ENCODE assay signal across 1 cellular context in genomic region chr19:9792191-9793050, GRCh38.
TF ChIP-seq lines count a peak whose summit lies in the region.

No MANE protein-coding gene starts in this region.

TF ChIP-seq in GM12878, 131 proteins besides CTCF, POLR2A, EP300 and RAD21:
- TF ChIP-seq DPF2 (IDR thresholded peaks at IDR 0.05) (no peak), HDGF (IDR thresholded peaks at IDR 0.05) (no peak), CUX1 (IDR thresholded peaks at IDR 0.05; ENCODE audit: insufficient replicate concordance, low read depth, low read length) (no peak), E2F4 (IDR thresholded peaks at IDR 0.05; ENCODE audit: low read depth, low read length) (no peak), ZNF24 (IDR thresholded peaks at IDR 0.05) (no peak), STAT3 (IDR thresholded peaks at IDR 0.05; ENCODE audit: low read depth, low read length) (no peak), ZSCAN29 (IDR thresholded peaks at IDR 0.05) (no peak), MTA3 (IDR thresholded peaks at IDR 0.05; ENCODE audit: borderline replicate concordance, low read length) (no peak), ZNF207 (IDR thresholded peaks at IDR 0.05; ENCODE audit: borderline replicate concordance) (no peak), RUNX3 (IDR thresholded peaks at IDR 0.05; ENCODE audit: low read length) (peak; percentile 21; the same call in 1 of the 2 replicates), PML (IDR thresholded peaks at IDR 0.05; ENCODE audit: low read length) (no peak), CEBPB (IDR thresholded peaks at IDR 0.05; ENCODE audit: borderline replicate concordance in 1 of 2, low read depth in 2 of 2, low read length in 2 of 2) (no peak), KAT2A (conservative IDR thresholded peaks at IDR 0.05; ENCODE audit: control insufficient read depth, low read depth, low read length) (no peak), MAX (IDR thresholded peaks at IDR 0.05; ENCODE audit: low read depth, low read length) (0 out of 2 replicates have a peak, but pooled peaks have one; percentile 58), MEF2A (IDR thresholded peaks at IDR 0.05; ENCODE audit: insufficient read depth, low read depth, low read length) (no peak), IRF4 (IDR thresholded peaks at IDR 0.05; ENCODE audit: low read depth, low read length) (no peak), BMI1 (IDR thresholded peaks at IDR 0.05; ENCODE audit: borderline replicate concordance) (no peak), MXI1 (IDR thresholded peaks at IDR 0.05; ENCODE audit: low read depth, low read length) (no peak), EGR1 (IDR thresholded peaks at IDR 0.05; ENCODE audit: borderline replicate concordance in 1 of 2, low read depth in 2 of 2, low read length in 2 of 2) (peak in 1 of 2 experiments; percentile 47; a peak in 1 of 3 replicates), GATAD2B (conservative IDR thresholded peaks at IDR 0.05; ENCODE audit: low read depth) (no peak), ZZZ3 (IDR thresholded peaks at IDR 0.05; ENCODE audit: control insufficient read depth, insufficient read length, low read depth) (no peak), CREB1 (IDR thresholded peaks at IDR 0.05; ENCODE audit: low read depth) (0 out of 2 replicates have a peak, but pooled peaks have one; percentile 11), NFYA (IDR thresholded peaks at IDR 0.05; ENCODE audit: borderline replicate concordance, low read depth, low read length) (no peak), PKNOX1 (IDR thresholded peaks at IDR 0.05) (peak; percentile 58; the same call in 1 of the 2 replicates), PBX3 (IDR thresholded peaks at IDR 0.05; ENCODE audit: insufficient replicate concordance, low read depth, low read length) (no peak), TARDBP (IDR thresholded peaks at IDR 0.05; ENCODE audit: borderline replicate concordance) (no peak), EZH2 (IDR thresholded peaks at IDR 0.05; ENCODE audit: borderline replicate concordance, control insufficient read depth, low read depth, low read length) (no peak), ESRRA (IDR thresholded peaks at IDR 0.05; ENCODE audit: low read length) (no peak), YY1 (IDR thresholded peaks at IDR 0.05; ENCODE audit: low read depth, low read length) (no peak), POLR2AphosphoS2 (IDR thresholded peaks at IDR 0.05; ENCODE audit: low read depth, low read length) (no peak), CBX5 (IDR thresholded peaks at IDR 0.05; ENCODE audit: low read depth) (no peak), USF1 (IDR thresholded peaks at IDR 0.05; ENCODE audit: borderline replicate concordance, extremely low read length, insufficient read depth, low read depth, low read length) (peak; percentile 8)
